ENCODE assay signal across 18 cellular contexts in genomic region chr9:133063159-133063499, GRCh38. TPM values are rescaled to one million over a fixed set of nuclear protein-coding genes. Genes with fewer than 3 reads are reported as not detected.
"Had no signal": no experiment of that assay in that cellular context is flagged by ENCODE, and none has a peak within 500 bp of the region (broad histone marks: within the 10 kb centered on the region; RNA-seq: fewer than 3 reads in every experiment).

No MANE protein-coding gene starts in this region.

- ATAC-seq: esophagus mucosa; heart right ventricle; left lobe of liver; naive thymus-derived CD4-positive, alpha-beta T cell had no signal

- H3K4me3 ChIP-seq: dorsolateral prefrontal cortex, heart right ventricle, right atrium auricular region, sigmoid colon, skin epidermis, stomach, thoracic aorta, transverse colon had no signal

- FAIRE-seq: frontal cortex, islet of Langerhans had no signal

- H3K27ac ChIP-seq: heart right ventricle, right atrium auricular region, sigmoid colon, skin epidermis, stomach, thoracic aorta, transverse colon had no signal

- H3K4me1 ChIP-seq: sigmoid colon, transverse colon had no signal

- H3K36me3 ChIP-seq: transverse colon had no signal

- H3K27me3 Mint-ChIP-seq: naive thymus-derived CD4-positive, alpha-beta T cell had no signal

- DNase-seq: cortex of kidney; effector CD8-positive, alpha-beta T cell; heart right ventricle; hypothalamus; mammary epithelial cell; naive thymus-derived CD4-positive, alpha-beta T cell; sigmoid colon; stimulated activated CD4-positive, alpha-beta T cell treated with anti-CD3 and anti-CD28 coated beads, Interleukin-2, amount 100 ng/mL, for 48 hours; stomach; transverse colon had no signal

- H3K9me3 Mint-ChIP-seq: naive thymus-derived CD4-positive, alpha-beta T cell had no signal

- H3K9me3 ChIP-seq: heart right ventricle, right atrium auricular region, sigmoid colon, stomach, thoracic aorta, transverse colon had no signal

RNA-seq across cellular contexts. Expression of gene CEL, which starts 1.3 kb away (rescaled TPM):
- polyA plus RNA-seq: naive thymus-derived CD4-positive, alpha-beta T cell had no signal
